Comparison of ENCODE assay signal across 11 cellular contexts in the genomic region with DNA sequence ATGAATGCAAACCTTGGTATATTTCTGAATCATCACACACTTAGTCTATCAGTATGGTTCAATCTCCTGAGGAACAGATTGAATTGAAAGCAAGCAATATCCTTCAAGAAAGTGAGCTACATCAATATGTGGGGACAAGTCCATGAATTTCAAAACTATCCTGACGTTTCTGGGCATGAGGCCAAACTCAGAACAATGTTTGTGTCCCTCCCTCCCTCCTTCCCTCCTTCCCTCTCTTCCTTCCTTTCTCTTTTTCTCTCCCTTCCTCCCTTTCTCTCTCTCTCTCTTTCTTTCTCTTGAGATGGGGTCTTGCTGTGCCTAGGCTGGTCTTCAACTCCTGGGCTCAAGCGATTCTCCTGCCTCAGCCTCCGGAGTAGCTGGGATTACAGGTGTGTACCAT. TPM values are rescaled to one million over a fixed set of nuclear protein-coding genes. Genes with fewer than 3 reads are reported as not detected.
DNase-seq lines count a peak whose midpoint lies in the region; ATAC-seq and TF ChIP-seq lines count a peak whose summit lies in the region.
"Had no signal": no experiment of that assay in that cellular context is flagged by ENCODE, and none has a peak within 500 bp of the region (broad histone marks: within the 10 kb centered on the region; RNA-seq: fewer than 3 reads in every experiment).

No MANE protein-coding gene starts in this region.

- no peak for DNase-seq in activated naive CD4-positive, alpha-beta T cell treated with anti-CD3 and anti-CD28 coated beads, Interleukin-2, amount 50 U/mL, for 72 hours (ENCODE audit: low spot score in 2 of 2)
- DNase-seq in activated naive CD4-positive, alpha-beta T cell treated with anti-CD3 and anti-CD28 coated beads, Interleukin-2, amount 50 U/mL, for 16 hours = no peak
- DNase-seq in RWPE2 (ENCODE audit: low spot score) (no peak), epithelial cell of esophagus (ENCODE audit: low read depth) (peak; percentile 59), coronary artery (ENCODE audit: low spot score) (no peak)
- DNase-seq: DMS79 treated with DMSO at 0.1 percent for 48 hours, heart left ventricle, pancreas had no signal

- no peaks in the 10 kb centered on the region for H3K9me3 Mint-ChIP-seq in activated naive CD4-positive, alpha-beta T cell treated with anti-CD3 and anti-CD28 coated beads, Interleukin-2, amount 50 U/mL, for 72 hours
- H3K9me3 Mint-ChIP-seq in stimulated activated memory B cell treated with anti-CD40 and anti-IgM and Interleukin-4, amounts not matched to agents 10 μg/mL and 1 μg/mL and 100 μg/mL, for 72 hours = no peaks in the 10 kb centered on the region

- H3K4me3 ChIP-seq in RWPE2 (ENCODE audit: severe bottlenecking) (no peak overlapping the region), epithelial cell of esophagus (ENCODE audit: low read length) (no peak overlapping the region), coronary artery (no peak overlapping the region)
- H3K4me3 ChIP-seq: heart left ventricle, pancreas had no signal

- H3K4me1 Mint-ChIP-seq in stimulated activated memory B cell treated with anti-CD40 and anti-IgM and Interleukin-4, amounts not matched to agents 10 μg/mL and 1 μg/mL and 100 μg/mL, for 72 hours = peaks cover 53% of the 10 kb centered on the region

- H3K27ac ChIP-seq in RWPE2 (ENCODE audit: poor library complexity, severe bottlenecking) (peak overlapping the region; percentile 50), coronary artery (no peak overlapping the region)
- H3K27ac ChIP-seq: pancreas had no signal

- TF ChIP-seq CTCF in RWPE2 (IDR thresholded peaks at IDR 0.05; ENCODE audit: poor library complexity, severe bottlenecking) = no peak
- no peak for TF ChIP-seq CTCF in epithelial cell of esophagus (IDR thresholded peaks at IDR 0.05; ENCODE audit: insufficient read depth, low read depth, low read length, missing control alignments)
- no peak for TF ChIP-seq CTCF in coronary artery (IDR thresholded peaks at IDR 0.05)

- no peak for ATAC-seq in activated naive CD4-positive, alpha-beta T cell treated with anti-CD3 and anti-CD28 coated beads, Interleukin-2, amount 50 U/mL, for 72 hours
- no peak for ATAC-seq in RWPE2 (ENCODE audit: low read depth)
- no peak for ATAC-seq in stimulated activated memory B cell treated with anti-CD40 and anti-IgM and Interleukin-4, amounts not matched to agents 10 μg/mL and 1 μg/mL and 100 μg/mL, for 72 hours
- no peak for ATAC-seq in HG03159 (IDR thresholded peaks at IDR 0.05; ENCODE audit: unreplicated experiment)
- ATAC-seq in GM21717 (IDR thresholded peaks at IDR 0.05; ENCODE audit: unreplicated experiment) = no peak
- ATAC-seq: heart left ventricle had no signal

- H3K4me3 Mint-ChIP-seq in stimulated activated memory B cell treated with anti-CD40 and anti-IgM and Interleukin-4, amounts not matched to agents 10 μg/mL and 1 μg/mL and 100 μg/mL, for 72 hours = no peak overlapping the region

- no peaks in the 10 kb centered on the region for H3K27me3 ChIP-seq in RWPE2 (ENCODE audit: insufficient read depth, poor library complexity, severe bottlenecking)
- H3K27me3 ChIP-seq: heart left ventricle, pancreas had no signal

- peaks cover 19% of the 10 kb centered on the region for H3K4me1 ChIP-seq in RWPE2 (ENCODE audit: insufficient read depth, poor library complexity, severe bottlenecking)

- H3K27me3 Mint-ChIP-seq in stimulated activated memory B cell treated with anti-CD40 and anti-IgM and Interleukin-4, amounts not matched to agents 10 μg/mL and 1 μg/mL and 100 μg/mL, for 72 hours = no peaks in the 10 kb centered on the region

- H3K27ac Mint-ChIP-seq in activated naive CD4-positive, alpha-beta T cell treated with anti-CD3 and anti-CD28 coated beads, Interleukin-2, amount 50 U/mL, for 72 hours = peak overlapping the region; percentile 86 to 94
- H3K27ac Mint-ChIP-seq in stimulated activated memory B cell treated with anti-CD40 and anti-IgM and Interleukin-4, amounts not matched to agents 10 μg/mL and 1 μg/mL and 100 μg/mL, for 72 hours = peak overlapping the region; percentile 87

- no peaks in the 10 kb centered on the region for H3K9me3 ChIP-seq in RWPE2 (ENCODE audit: severe bottlenecking)
- H3K9me3 ChIP-seq: pancreas had no signal

- peaks cover 23 to 31% of the 10 kb centered on the region in 2 donors for H3K36me3 Mint-ChIP-seq in activated naive CD4-positive, alpha-beta T cell treated with anti-CD3 and anti-CD28 coated beads, Interleukin-2, amount 50 U/mL, for 72 hours
- H3K36me3 Mint-ChIP-seq in stimulated activated memory B cell treated with anti-CD40 and anti-IgM and Interleukin-4, amounts not matched to agents 10 μg/mL and 1 μg/mL and 100 μg/mL, for 72 hours = peaks cover 28% of the 10 kb centered on the region

- peaks cover 20% of the 10 kb centered on the region for H3K36me3 ChIP-seq in RWPE2 (ENCODE audit: low read depth)
- H3K36me3 ChIP-seq: pancreas had no signal

RNA-seq across cellular contexts. Expression of a gene that starts 27.9 kb away (rescaled TPM):
- 100 to 1,000 TPM in 1 of 2 donors, 10 to 100 TPM in 1; 78.3 to 147 TPM for total RNA-seq in activated naive CD4-positive, alpha-beta T cell treated with anti-CD3 and anti-CD28 coated beads, Interleukin-2, amount 50 U/mL, for 72 hours
